8 cellular contexts compared by ENCODE assay signal in the genomic region with DNA sequence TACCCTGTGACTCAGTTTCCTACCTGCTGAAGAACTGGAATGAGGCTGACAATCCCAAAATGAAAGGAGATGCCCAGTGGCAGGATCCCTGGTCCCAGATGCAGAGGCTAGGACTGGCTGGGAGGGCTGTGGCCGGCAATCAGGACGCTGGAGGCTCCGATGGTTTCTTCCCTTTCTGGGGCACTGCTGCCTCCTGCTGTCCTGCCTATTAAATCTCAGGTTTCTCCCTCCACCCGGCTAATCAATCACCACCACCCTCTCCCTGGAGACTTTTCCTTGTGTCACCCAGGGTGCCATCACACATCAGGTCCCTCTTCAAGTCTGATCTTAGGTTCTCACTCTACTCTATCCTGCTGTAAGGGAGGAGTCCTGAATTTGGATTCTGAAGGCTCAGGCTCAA.
DNase-seq lines count a peak whose midpoint lies in the region; ATAC-seq, FAIRE-seq and TF ChIP-seq lines count a peak whose summit lies in the region.

No MANE protein-coding gene starts in this region.

- H2AFZ ChIP-seq in HepG2 (ENCODE audit: low read length): no peak overlapping the region

- no peaks in the 10 kb centered on the region for H3K79me2 ChIP-seq in HepG2 (ENCODE audit: insufficient read depth, low read length)

- peak; percentile 65 for DNase-seq in ACHN
- peak; percentile 60 for DNase-seq in GM13976 (ENCODE audit: low spot score)
- DNase-seq in HL-60 (ENCODE audit: low read depth in 1 of 2, low spot score in 1 of 2): peak in 1 of 2 experiments; percentile 13
- peak; percentile 30 for DNase-seq in RCC 7860 (ENCODE audit: low spot score)
- peak; percentile 15 to 70 for DNase-seq in dermis microvascular lymphatic vessel endothelial cell (ENCODE audit: low read depth in 2 of 2)
- DNase-seq in HepG2 (ENCODE audit: low spot score): peak; percentile 38
- peak; percentile 13 to 29 for DNase-seq in stimulated activated naive CD8-positive, alpha-beta T cell treated with anti-CD3 and anti-CD28 coated beads, Interleukin-15, amount 100 ng/mL, for 72 hours
- DNase-seq in NCI-H510A (lab: John Stamatoyannopoulos, UW): no peak

- H3K9me3 Mint-ChIP-seq in stimulated activated naive CD8-positive, alpha-beta T cell treated with anti-CD3 and anti-CD28 coated beads, Interleukin-15, amount 100 ng/mL, for 72 hours: no peaks in the 10 kb centered on the region

- no peak for TF ChIP-seq POLR2A in HepG2 (IDR thresholded peaks at IDR 0.05; ENCODE audit: insufficient read depth in 1 of 2, low read depth in 2 of 2, low read length in 2 of 2)

- no peak overlapping the region for H3K4me3 Mint-ChIP-seq in stimulated activated naive CD8-positive, alpha-beta T cell treated with anti-CD3 and anti-CD28 coated beads, Interleukin-15, amount 100 ng/mL, for 72 hours

- H3K27me3 ChIP-seq in HL-60 (ENCODE audit: insufficient read depth, poor library complexity, severe bottlenecking): peaks cover 3% of the 10 kb centered on the region
- H3K27me3 ChIP-seq in HepG2 (ENCODE audit: control insufficient read depth in 1 of 2, insufficient read depth in 2 of 2, low read length in 2 of 2): peaks cover 0 to 26% of the 10 kb centered on the region in 2 experiments; a peak in 3 of 5 replicates

- no peaks in the 10 kb centered on the region for H4K20me1 ChIP-seq in HepG2 (ENCODE audit: insufficient read depth, low read length)

- POLR2A ChIA-PET in HepG2 (lab: Yijun Ruan, JAX): no interaction called here

- H3K9me3 ChIP-seq in HepG2 (ENCODE audit: low read length): no peaks in the 10 kb centered on the region

- H3K4me3 ChIP-seq in HL-60 (replicated peaks; ENCODE audit: insufficient read depth, low read length): no peak overlapping the region
- no peak overlapping the region for H3K4me3 ChIP-seq in HepG2 (replicated peaks in 1 of 3; ENCODE audit: insufficient read depth in 1 of 3, low read depth in 2 of 3, low read length in 3 of 3)

- intact Hi-C loops in HepG2 (cut with micrococcal nuclease; ENCODE audit: unreplicated experiment): loop anchor here (1.0 to 5.0 kb wide), 2 partner anchors 121 to 776 kb away; no protein-coding TSS in a partner anchor

- no peak overlapping the region for H3K27ac Mint-ChIP-seq in stimulated activated naive CD8-positive, alpha-beta T cell treated with anti-CD3 and anti-CD28 coated beads, Interleukin-15, amount 100 ng/mL, for 72 hours

- peaks cover 8% of the 10 kb centered on the region for H3K27me3 Mint-ChIP-seq in stimulated activated naive CD8-positive, alpha-beta T cell treated with anti-CD3 and anti-CD28 coated beads, Interleukin-15, amount 100 ng/mL, for 72 hours

- TF ChIP-seq CTCF in GM13976 (IDR thresholded peaks at IDR 0.05; ENCODE audit: borderline replicate concordance, control extremely low read depth, extremely low read depth, insufficient read depth, missing control alignments) (no peak), HL-60 (IDR thresholded peaks at IDR 0.05; ENCODE audit: insufficient read depth, low read length) (peak; percentile 37), HepG2 (CRISPR knock-in tag; IDR thresholded peaks at IDR 0.05) (peak; percentile 84)

- H3K4me1 ChIP-seq in HepG2 (ENCODE audit: insufficient read depth, low read length): no peaks in the 10 kb centered on the region

- TF ChIP-seq EP300 in HepG2 (IDR thresholded peaks at IDR 0.05; ENCODE audit: low read depth in 2 of 2, low read length in 2 of 2): no peak
- TF ChIP-seq EP300 in HepG2 (CRISPR knock-in tag; IDR thresholded peaks at IDR 0.05; ENCODE audit: borderline replicate concordance): no peak

- H3K4me2 ChIP-seq in HepG2 (ENCODE audit: low read depth, low read length): no peak overlapping the region

- ATAC-seq in HepG2: peak; percentile 94
- ATAC-seq in stimulated activated naive CD8-positive, alpha-beta T cell treated with anti-CD3 and anti-CD28 coated beads, Interleukin-15, amount 100 ng/mL, for 72 hours: peak; percentile 50

- H3K4me1 Mint-ChIP-seq in stimulated activated naive CD8-positive, alpha-beta T cell treated with anti-CD3 and anti-CD28 coated beads, Interleukin-15, amount 100 ng/mL, for 72 hours: peaks cover 17% of the 10 kb centered on the region

- no peak overlapping the region for H3K27ac ChIP-seq in HL-60 (replicated peaks)
- no peak overlapping the region for H3K27ac ChIP-seq in HepG2 (ENCODE audit: extremely low read length, insufficient read depth, low read length)

- H3K9ac ChIP-seq in HepG2 (ENCODE audit: insufficient read depth, low read depth, low read length): no peak overlapping the region

- no peaks in the 10 kb centered on the region for H3K36me3 ChIP-seq in HepG2 (replicated peaks in 1 of 2; ENCODE audit: control insufficient read depth in 1 of 2, insufficient read depth in 2 of 2, low read length in 2 of 2)

- peak; percentile 72 for TF ChIP-seq RAD21 in HepG2 (CRISPR knock-in tag; IDR thresholded peaks at IDR 0.05)

- WGBS in HepG2 (ENCODE audit: low lambda C conversion rate): 8% methylated on average over 1 of the region's 4 CpGs

- in situ Hi-C loops in ACHN (cut with HindIII; ENCODE audit: low pct_ligation_motif_present, low pct_unique_long_range_greater_than_20kb, low sequenced_read_pairs): loop anchor here (25.0 kb wide), 1 partner anchor 111 kb away; no protein-coding TSS in a partner anchor
- in situ Hi-C loops in GM13976 (cut with MboI; ENCODE audit: low sequenced_read_pairs, unreplicated experiment): loop anchor here (5.0 to 25.0 kb wide), 2 partner anchors 121 to 786 kb away; no protein-coding TSS in a partner anchor
- in situ Hi-C loops in HepG2 (cut with HindIII; ENCODE audit: extremely low pct_ligation_motif_present, low pct_unique_long_range_greater_than_20kb): loop anchor here (5.0 to 25.0 kb wide), 3 partner anchors 121 to 936 kb away; no protein-coding TSS in a partner anchor

- FAIRE-seq in RCC 7860 (lab: Jason Lieb, UNC) (no peak), HepG2 (lab: Jason Lieb, UNC) (no peak)

- CTCF ChIA-PET in HepG2 (lab: Yijun Ruan, JAX; ENCODE audit: low intra/inter-chr PET ratio, low total read pairs): interaction anchor here (0.7 to 5.8 kb wide), 3 partner anchors 120 to 685 kb away, joined by 3 to 102 read pairs (median 4); no protein-coding TSS in a partner anchor

- BruUV-seq in HepG2 (replicated peaks; lab: Mats Ljungman, UMichigan): no TSS peak

TF ChIP-seq in HepG2, 621 proteins besides CTCF, POLR2A, EP300 and RAD21:
- TF ChIP-seq ZNF367 (CRISPR knock-in tag; IDR thresholded peaks at IDR 0.05; ENCODE audit: borderline replicate concordance): no peak
- TF ChIP-seq STAG1 (CRISPR knock-in tag; IDR thresholded peaks at IDR 0.05): peak; percentile 86
- TF ChIP-seq SMC3 (IDR thresholded peaks at IDR 0.05; ENCODE audit: low read length): peak; percentile 76
- TF ChIP-seq, protein P1, sequence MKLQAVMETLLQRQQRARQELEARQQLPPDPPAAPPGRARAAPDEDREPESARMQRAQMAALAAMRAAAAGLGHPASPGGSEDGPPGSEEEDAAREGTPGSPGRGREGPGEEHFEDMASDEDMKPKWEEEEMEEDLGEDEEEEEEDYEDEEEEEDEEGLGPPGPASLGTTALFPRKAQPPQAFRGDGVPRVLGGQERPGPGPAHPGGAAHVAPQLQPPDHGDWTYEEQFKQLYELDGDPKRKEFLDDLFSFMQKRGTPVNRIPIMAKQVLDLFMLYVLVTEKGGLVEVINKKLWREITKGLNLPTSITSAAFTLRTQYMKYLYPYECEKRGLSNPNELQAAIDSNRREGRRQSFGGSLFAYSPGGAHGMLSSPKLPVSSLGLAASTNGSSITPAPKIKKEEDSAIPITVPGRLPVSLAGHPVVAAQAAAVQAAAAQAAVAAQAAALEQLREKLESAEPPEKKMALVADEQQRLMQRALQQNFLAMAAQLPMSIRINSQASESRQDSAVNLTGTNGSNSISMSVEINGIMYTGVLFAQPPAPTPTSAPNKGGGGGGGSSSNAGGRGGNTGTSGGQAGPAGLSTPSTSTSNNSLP (IDR thresholded peaks at IDR 0.05; ENCODE audit: low read depth, low read length): 0 out of 2 replicates have a peak, but pooled peaks have one; percentile 9
- no peak for TF ChIP-seq ZNF10 (CRISPR knock-in tag; IDR thresholded peaks at IDR 0.05; ENCODE audit: borderline replicate concordance, low read depth)
- 0 out of 2 replicates have a peak, but pooled peaks have one; percentile 44 for TF ChIP-seq EZH2 (conservative IDR thresholded peaks at IDR 0.05; ENCODE audit: low read depth, low read length)
- peak; percentile 23; the same call in 1 of the 2 replicates for TF ChIP-seq SALL1 (CRISPR knock-in tag; IDR thresholded peaks at IDR 0.05)
